ENCODE assay signal across 37 cellular contexts in genomic region chr3:102526865-102527264, GRCh38.
"Had no signal": no experiment of that assay in that cellular context is flagged by ENCODE, and none has a peak within 500 bp of the region (broad histone marks: within the 10 kb centered on the region; RNA-seq: fewer than 3 reads in every experiment).

No MANE protein-coding gene starts in this region.

- H3K4me3 Mint-ChIP-seq: activated B cell treated with CpG ODN at 0.5 μM for 24 hours; activated CD4-positive, alpha-beta memory T cell treated with anti-CD3 and anti-CD28 coated beads for 36 hours; activated CD4-positive, alpha-beta T cell treated with anti-CD3 and anti-CD28 coated beads, Interleukin-2, amount 10 ng/mL, durations not matched to agents 24 days and 14 days; activated CD8-positive, alpha-beta T cell treated with anti-CD3 and anti-CD28 coated beads for 36 hours; activated naive CD4-positive, alpha-beta T cell treated with anti-CD3 and anti-CD28 coated beads for 36 hours; activated naive CD8-positive, alpha-beta T cell treated with anti-CD3 and anti-CD28 coated beads for 36 hours; activated T-cell treated with anti-CD3 and anti-CD28 coated beads, Interleukin-2, amount 50 U/mL, for 4 hours; activated T-cell treated with anti-CD3 and anti-CD28 coated beads, Interleukin-2, amount 50 U/mL, for 72 hours; activated T-helper 1 cell treated with anti-CD3 and anti-CD28 coated beads, Interleukin-12 subunit alpha, Interleukin-12 subunit beta, Interleukin-2, Interleukin-4 antibody, amounts not matched to agents 30 ng/mL and 10 ng/mL and 1 ng/mL, durations not matched to agents 14 hours and 24 hours and 36 hours; activated T-helper 17 cell treated with anti-CD3 and anti-CD28 coated beads, Interleukin-2, amount 50 U/mL, for 72 hours; central memory CD8-positive, alpha-beta T cell; T-helper 1 cell treated with Interleukin-12 subunit alpha and Interleukin-12 subunit beta and Interleukin-4 antibody, amounts not matched to agents 30 μg/mL and 1 μg/mL, for 36 hours; T-helper 2 cell treated with Interferon-gamma antibody and Interleukin-4, amounts not matched to agents 5 μg/mL and 100 μg/mL, for 36 hours had no signal

- DNase-seq: activated B cell treated with CpG ODN at 0.5 μM for 24 hours; activated CD4-positive, alpha-beta memory T cell treated with anti-CD3 and anti-CD28 coated beads for 36 hours; activated CD4-positive, alpha-beta T cell treated with anti-CD3 and anti-CD28 coated beads for 4 hours; activated CD4-positive, alpha-beta T cell treated with anti-CD3 and anti-CD28 coated beads, Interleukin-2, amount 10 ng/mL, durations not matched to agents 24 days and 14 days; activated CD4-positive, alpha-beta T cell treated with anti-CD3 and anti-CD28 coated beads, Interleukin-2, amount 50 U/mL, for 1 hour; activated CD4-positive, alpha-beta T cell treated with anti-CD3 and anti-CD28 coated beads, Interleukin-2, amount 50 U/mL, for 4 hours; activated CD4-positive, CD25-positive, alpha-beta regulatory T cell treated with anti-CD3 and anti-CD28 coated beads, Interleukin-2, amount 50 U/mL, for 72 hours; activated CD8-positive, alpha-beta memory T cell treated with anti-CD3 and anti-CD28 coated beads, Interleukin-2, amount 50 U/mL, for 4 hours; activated CD8-positive, alpha-beta T cell treated with anti-CD3 and anti-CD28 coated beads for 36 hours; activated effector memory CD4-positive, alpha-beta T cell treated with anti-CD3 and anti-CD28 coated beads, Interleukin-2, amount 50 U/mL, for 16 hours; activated gamma-delta T cell treated with Interleukin-2 at 50 U/mL for 16 hours; activated naive CD4-positive, alpha-beta T cell; activated naive CD4-positive, alpha-beta T cell treated with anti-CD3 and anti-CD28 coated beads for 36 hours; activated naive CD4-positive, alpha-beta T cell treated with anti-CD3 and anti-CD28 coated beads, Interleukin-2, amount 50 U/mL, for 16 hours; activated naive CD8-positive, alpha-beta T cell treated with anti-CD3 and anti-CD28 coated beads for 36 hours; activated T-cell treated with anti-CD3 and anti-CD28 coated beads for 4 hours; activated T-cell treated with anti-CD3 and anti-CD28 coated beads, Interleukin-2, amount 50 U/mL, for 1 hour; activated T-cell treated with anti-CD3 and anti-CD28 coated beads, Interleukin-2, amount 50 U/mL, for 4 hours; activated T-cell treated with anti-CD3 and anti-CD28 coated beads, Interleukin-2, amount 50 U/mL, for 72 hours; adrenal gland; amniotic stem cell; aorta; body of pancreas; brain microvascular endothelial cell; caudate nucleus; cerebellar nuclear complex; T-helper 1 cell; T-helper 2 cell; T-helper 9 cell had no signal

- H3K27me3 ChIP-seq: adrenal gland, body of pancreas, brain microvascular endothelial cell, cardiac muscle cell had no signal

- H3K4me3 ChIP-seq: adrenal gland, body of pancreas, cardiac muscle cell had no signal

- H3K9me3 ChIP-seq: adrenal gland, body of pancreas had no signal

- H3K27ac ChIP-seq: body of pancreas, brain microvascular endothelial cell, cardiac muscle cell, VCaP had no signal

- H3K27ac Mint-ChIP-seq: activated B cell treated with CpG ODN at 0.5 μM for 24 hours; activated CD4-positive, alpha-beta memory T cell treated with anti-CD3 and anti-CD28 coated beads for 36 hours; activated CD4-positive, alpha-beta T cell treated with anti-CD3 and anti-CD28 coated beads, Interleukin-2, amount 10 ng/mL, durations not matched to agents 24 days and 14 days; activated CD8-positive, alpha-beta T cell treated with anti-CD3 and anti-CD28 coated beads for 36 hours; activated naive CD4-positive, alpha-beta T cell treated with anti-CD3 and anti-CD28 coated beads for 36 hours; activated naive CD4-positive, alpha-beta T cell treated with anti-CD3 and anti-CD28 coated beads, Interleukin-2, amount 50 U/mL, for 72 hours; activated naive CD8-positive, alpha-beta T cell treated with anti-CD3 and anti-CD28 coated beads for 36 hours; activated T-cell treated with anti-CD3 and anti-CD28 coated beads, Interleukin-2, amount 50 U/mL, for 72 hours; activated T-helper 1 cell treated with anti-CD3 and anti-CD28 coated beads, Interleukin-12 subunit alpha, Interleukin-12 subunit beta, Interleukin-2, Interleukin-4 antibody, amounts not matched to agents 30 ng/mL and 10 ng/mL and 1 ng/mL, durations not matched to agents 14 hours and 24 hours and 36 hours; activated T-helper 17 cell treated with anti-CD3 and anti-CD28 coated beads, Interleukin-2, amount 50 U/mL, for 72 hours; T-helper 1 cell treated with Interleukin-12 subunit alpha and Interleukin-12 subunit beta and Interleukin-4 antibody, amounts not matched to agents 30 μg/mL and 1 μg/mL, for 36 hours; T-helper 2 cell treated with Interferon-gamma antibody and Interleukin-4, amounts not matched to agents 5 μg/mL and 100 μg/mL, for 36 hours had no signal

- ATAC-seq: activated CD8-positive, alpha-beta T cell treated with anti-CD3 and anti-CD28 coated beads for 36 hours; activated naive CD4-positive, alpha-beta T cell treated with anti-CD3 and anti-CD28 coated beads, Interleukin-2, amount 50 U/mL, for 72 hours; activated T-cell treated with anti-CD3 and anti-CD28 coated beads, Interleukin-2, amount 50 U/mL, for 4 hours; activated T-cell treated with anti-CD3 and anti-CD28 coated beads, Interleukin-2, amount 50 U/mL, for 72 hours; activated T-helper 17 cell treated with anti-CD3 and anti-CD28 coated beads, Interleukin-2, amount 50 U/mL, for 72 hours; body of pancreas had no signal

- H3K4me1 ChIP-seq: adrenal gland, body of pancreas had no signal

- H3K36me3 ChIP-seq: adrenal gland, brain microvascular endothelial cell, cardiac muscle cell had no signal

- H3K9me3 Mint-ChIP-seq: activated B cell treated with CpG ODN at 0.5 μM for 24 hours; activated CD4-positive, alpha-beta memory T cell treated with anti-CD3 and anti-CD28 coated beads for 36 hours; activated CD4-positive, alpha-beta T cell treated with anti-CD3 and anti-CD28 coated beads, Interleukin-2, amount 10 ng/mL, durations not matched to agents 24 days and 14 days; activated CD8-positive, alpha-beta T cell treated with anti-CD3 and anti-CD28 coated beads for 36 hours; activated naive CD4-positive, alpha-beta T cell treated with anti-CD3 and anti-CD28 coated beads for 36 hours; activated naive CD4-positive, alpha-beta T cell treated with anti-CD3 and anti-CD28 coated beads, Interleukin-2, amount 50 U/mL, for 72 hours; activated naive CD8-positive, alpha-beta T cell treated with anti-CD3 and anti-CD28 coated beads for 36 hours; activated T-cell treated with anti-CD3 and anti-CD28 coated beads, Interleukin-2, amount 50 U/mL, for 4 hours; activated T-cell treated with anti-CD3 and anti-CD28 coated beads, Interleukin-2, amount 50 U/mL, for 72 hours; activated T-helper 1 cell treated with anti-CD3 and anti-CD28 coated beads, Interleukin-12 subunit alpha, Interleukin-12 subunit beta, Interleukin-2, Interleukin-4 antibody, amounts not matched to agents 30 ng/mL and 10 ng/mL and 1 ng/mL, durations not matched to agents 14 hours and 24 hours and 36 hours; activated T-helper 17 cell treated with anti-CD3 and anti-CD28 coated beads, Interleukin-2, amount 50 U/mL, for 72 hours; central memory CD8-positive, alpha-beta T cell; T-helper 1 cell treated with Interleukin-12 subunit alpha and Interleukin-12 subunit beta and Interleukin-4 antibody, amounts not matched to agents 30 μg/mL and 1 μg/mL, for 36 hours; T-helper 2 cell treated with Interferon-gamma antibody and Interleukin-4, amounts not matched to agents 5 μg/mL and 100 μg/mL, for 36 hours had no signal

- H3K36me3 Mint-ChIP-seq: activated CD4-positive, alpha-beta memory T cell treated with anti-CD3 and anti-CD28 coated beads for 36 hours; activated naive CD4-positive, alpha-beta T cell treated with anti-CD3 and anti-CD28 coated beads, Interleukin-2, amount 50 U/mL, for 72 hours; activated naive CD8-positive, alpha-beta T cell treated with anti-CD3 and anti-CD28 coated beads for 36 hours had no signal

- H3K4me1 Mint-ChIP-seq: activated CD4-positive, alpha-beta T cell treated with anti-CD3 and anti-CD28 coated beads, Interleukin-2, amount 10 ng/mL, durations not matched to agents 24 days and 14 days; activated naive CD8-positive, alpha-beta T cell treated with anti-CD3 and anti-CD28 coated beads for 36 hours; activated T-helper 17 cell treated with anti-CD3 and anti-CD28 coated beads, Interleukin-2, amount 50 U/mL, for 72 hours; central memory CD8-positive, alpha-beta T cell had no signal
